Comparison of ENCODE assay signal across 9 cellular contexts in genomic region chr10:6918305-6918704, GRCh38.
DNase-seq lines count a peak whose midpoint lies in the region; ATAC-seq, FAIRE-seq and TF ChIP-seq lines count a peak whose summit lies in the region.
"Had no signal": no experiment of that assay in that cellular context is flagged by ENCODE, and none has a peak within 500 bp of the region (broad histone marks: within the 10 kb centered on the region; RNA-seq: fewer than 3 reads in every experiment).

No MANE protein-coding gene starts in this region.

- peaks cover 8% of the 10 kb centered on the region for H3K4me1 ChIP-seq in CD8-positive, alpha-beta T cell (ENCODE audit: insufficient read depth, low read length)
- peaks cover 0 to 21% (median 19%) of the 10 kb centered on the region in 4 donors for H3K4me1 ChIP-seq in esophagus muscularis mucosa

- intact Hi-C loops in CD8-positive, alpha-beta T cell (cut with DNase I, micrococcal nuclease) = loop anchor here (1.0 to 10.0 kb wide), 6 partner anchors 154 to 768 kb away; no protein-coding TSS in a partner anchor
- intact Hi-C loops in activated CD8-positive, alpha-beta T cell treated with anti-CD3 and anti-CD28 coated beads for 36 hours (cut with micrococcal nuclease) = loop anchor here (2.0 kb wide), 2 partner anchors 490 to 498 kb away; no protein-coding TSS in a partner anchor
- intact Hi-C loops in esophagus muscularis mucosa (cut with DNase I) (loop anchor here (5.0 kb wide), 1 partner anchor 494 kb away; the partner anchor contains the start of gene SFMBT2), lower leg skin (cut with DNase I; ENCODE audit: low total_unique reads) (no loop called here)

- TF ChIP-seq EP300 in esophagus muscularis mucosa (IDR thresholded peaks at IDR 0.05) = no peak

- POLR2A ChIA-PET in CD8-positive, alpha-beta T cell (lab: Charles Lee) = interaction anchor here (1.1 kb wide), 1 partner anchor 9 kb away, joined by 3 read pairs; no protein-coding TSS in a partner anchor
- POLR2A ChIA-PET in activated CD8-positive, alpha-beta T cell treated with anti-CD3 and anti-CD28 coated beads for 36 hours (lab: Charles Lee) = no interaction called here

- H3K36me3 ChIP-seq in CD8-positive, alpha-beta T cell (ENCODE audit: insufficient read depth, low read length) = no peaks in the 10 kb centered on the region
- no peaks in the 10 kb centered on the region for H3K36me3 ChIP-seq in esophagus muscularis mucosa

- peak; percentile 77 for TF ChIP-seq CTCF in CD8-positive, alpha-beta T cell (IDR thresholded peaks at IDR 0.05)
- peak; percentile 77 for TF ChIP-seq CTCF in activated CD8-positive, alpha-beta T cell treated with anti-CD3 and anti-CD28 coated beads for 36 hours (IDR thresholded peaks at IDR 0.05)
- TF ChIP-seq CTCF in esophagus muscularis mucosa (IDR thresholded peaks at IDR 0.05) (peak in 2 of 3 experiments; percentile 28 to 41), lower leg skin (IDR thresholded peaks at IDR 0.05) (no peak)

- no peak overlapping the region for H3K27ac ChIP-seq in CD8-positive, alpha-beta T cell (ENCODE audit: low read depth, low read length)
- H3K27ac ChIP-seq in esophagus muscularis mucosa (replicated peaks in 1 of 4) = no peak overlapping the region

- H3K36me3 Mint-ChIP-seq in CD8-positive, alpha-beta T cell = no peaks in the 10 kb centered on the region
- no peaks in the 10 kb centered on the region for H3K36me3 Mint-ChIP-seq in activated CD8-positive, alpha-beta T cell treated with anti-CD3 and anti-CD28 coated beads for 36 hours (ENCODE audit: low read depth)

- H3K27me3 ChIP-seq in CD8-positive, alpha-beta T cell (ENCODE audit: insufficient read depth, low read length) = no peaks in the 10 kb centered on the region
- no peaks in the 10 kb centered on the region for H3K27me3 ChIP-seq in esophagus muscularis mucosa

- H3K4me1 Mint-ChIP-seq in CD8-positive, alpha-beta T cell (ENCODE audit: low read depth) = peaks cover 12% of the 10 kb centered on the region
- H3K4me1 Mint-ChIP-seq in activated CD8-positive, alpha-beta T cell treated with anti-CD3 and anti-CD28 coated beads for 36 hours (ENCODE audit: low read depth) = peaks cover 9% of the 10 kb centered on the region

- whole genome bisulfite sequencing in esophagus muscularis mucosa = 70% methylated on average over 6 of the region's 6 CpGs
- WGBS in lower leg skin, 2 donors = 83 to 86% methylated on average over 6 of the region's 6 CpGs

- TF ChIP-seq POLR2A in esophagus muscularis mucosa (IDR thresholded peaks at IDR 0.05; ENCODE audit: low read depth) = no peak
- no peak for TF ChIP-seq POLR2A in lower leg skin (IDR thresholded peaks at IDR 0.05)

- H3K27me3 Mint-ChIP-seq in CD8-positive, alpha-beta T cell (ENCODE audit: low read depth) = peaks cover 3% of the 10 kb centered on the region
- H3K27me3 Mint-ChIP-seq in activated CD8-positive, alpha-beta T cell treated with anti-CD3 and anti-CD28 coated beads for 36 hours = peaks cover 1% of the 10 kb centered on the region

- H3K4me3 ChIP-seq in CD8-positive, alpha-beta T cell (ENCODE audit: low read depth, low read length) = no peak overlapping the region
- no peak overlapping the region for H3K4me3 ChIP-seq in Jurkat, Clone E6-1 (ENCODE audit: low read length)
- H3K4me3 ChIP-seq in esophagus muscularis mucosa = no peak overlapping the region
- H3K4me3 ChIP-seq in lower leg skin (ENCODE audit: low read depth, poor library complexity, severe bottlenecking) = no peak overlapping the region

- DNase-seq in CD8-positive, alpha-beta T cell = peak; percentile 38 to 82 (median 73)
- peak; percentile 76 for DNase-seq in Jurkat, Clone E6-1 (ENCODE audit: low read depth, low spot score)
- peak; percentile 86 for DNase-seq in activated CD8-positive, alpha-beta T cell treated with anti-CD3 and anti-CD28 coated beads for 36 hours
- DNase-seq in esophagus muscularis mucosa (ENCODE audit: extremely low spot score) = peak; percentile 57
- peak; percentile 47 to 71 for DNase-seq in stimulated activated CD4-positive, alpha-beta T cell treated with anti-CD3 and anti-CD28 coated beads, Interleukin-15, amount 100 ng/mL, for 48 hours (ENCODE audit: low read depth in 2 of 2)
- DNase-seq in NCI-H226 = no peak
- DNase-seq in lower leg skin (ENCODE audit: low spot score in 2 of 2) = no peak
- DNase-seq in frontal cortex (ENCODE audit: low spot score in 2 of 2) = no peak

- H3K27ac Mint-ChIP-seq in CD8-positive, alpha-beta T cell = no peak overlapping the region
- H3K27ac Mint-ChIP-seq in activated CD8-positive, alpha-beta T cell treated with anti-CD3 and anti-CD28 coated beads for 36 hours = no peak overlapping the region

- H3K9me3 ChIP-seq in CD8-positive, alpha-beta T cell (ENCODE audit: low read length) = no peaks in the 10 kb centered on the region
- H3K9me3 ChIP-seq in esophagus muscularis mucosa = no peaks in the 10 kb centered on the region

- CTCF ChIA-PET in CD8-positive, alpha-beta T cell (lab: Charles Lee) = interaction anchor here (0.7 to 10.2 kb wide), 38 partner anchors 9 to 769 kb away, joined by 3 to 136 read pairs (median 4); partner anchors contain the start of gene SFMBT2
- CTCF ChIA-PET in activated CD8-positive, alpha-beta T cell treated with anti-CD3 and anti-CD28 coated beads for 36 hours (lab: Charles Lee) = interaction anchor here (0.7 to 4.3 kb wide), 36 partner anchors 8 to 555 kb away, joined by 3 to 59 read pairs (median 4); partner anchors contain the start of gene SFMBT2

- peak; percentile 50 for ATAC-seq in CD8-positive, alpha-beta T cell
- ATAC-seq in activated CD8-positive, alpha-beta T cell treated with anti-CD3 and anti-CD28 coated beads for 36 hours = peak; percentile 61

- no peak overlapping the region for H3K4me3 Mint-ChIP-seq in CD8-positive, alpha-beta T cell
- no peak overlapping the region for H3K4me3 Mint-ChIP-seq in activated CD8-positive, alpha-beta T cell treated with anti-CD3 and anti-CD28 coated beads for 36 hours

- H3K9me3 Mint-ChIP-seq in CD8-positive, alpha-beta T cell = no peaks in the 10 kb centered on the region
- H3K9me3 Mint-ChIP-seq in activated CD8-positive, alpha-beta T cell treated with anti-CD3 and anti-CD28 coated beads for 36 hours = no peaks in the 10 kb centered on the region

- FAIRE-seq in frontal cortex (lab: Jason Lieb, UNC) = no peak
- FAIRE-seq: islet of Langerhans had no signal

Comparison
In these comparisons a context has a peak if more than half of its experiments do, and no peak if none do; other contexts are left out.
1. DNase-seq: peak in CD8-positive, alpha-beta T cell (7 of 7), Jurkat, Clone E6-1 (single experiment), activated CD8-positive, alpha-beta T cell treated with anti-CD3 and anti-CD28 coated beads for 36 hours (single experiment), esophagus muscularis mucosa (single experiment) and stimulated activated CD4-positive, alpha-beta T cell treated with anti-CD3 and anti-CD28 coated beads, Interleukin-15, amount 100 ng/mL, for 48 hours (2 of 2); none in NCI-H226 (single experiment), lower leg skin (0 of 2) and frontal cortex (0 of 2).
2. CTCF ChIP-seq: peak in CD8-positive, alpha-beta T cell (single experiment), activated CD8-positive, alpha-beta T cell treated with anti-CD3 and anti-CD28 coated beads for 36 hours (single experiment) and esophagus muscularis mucosa (2 of 3); none in lower leg skin (0 of 3).